ENCODE assay signal across 12 cellular contexts in the genomic region with DNA sequence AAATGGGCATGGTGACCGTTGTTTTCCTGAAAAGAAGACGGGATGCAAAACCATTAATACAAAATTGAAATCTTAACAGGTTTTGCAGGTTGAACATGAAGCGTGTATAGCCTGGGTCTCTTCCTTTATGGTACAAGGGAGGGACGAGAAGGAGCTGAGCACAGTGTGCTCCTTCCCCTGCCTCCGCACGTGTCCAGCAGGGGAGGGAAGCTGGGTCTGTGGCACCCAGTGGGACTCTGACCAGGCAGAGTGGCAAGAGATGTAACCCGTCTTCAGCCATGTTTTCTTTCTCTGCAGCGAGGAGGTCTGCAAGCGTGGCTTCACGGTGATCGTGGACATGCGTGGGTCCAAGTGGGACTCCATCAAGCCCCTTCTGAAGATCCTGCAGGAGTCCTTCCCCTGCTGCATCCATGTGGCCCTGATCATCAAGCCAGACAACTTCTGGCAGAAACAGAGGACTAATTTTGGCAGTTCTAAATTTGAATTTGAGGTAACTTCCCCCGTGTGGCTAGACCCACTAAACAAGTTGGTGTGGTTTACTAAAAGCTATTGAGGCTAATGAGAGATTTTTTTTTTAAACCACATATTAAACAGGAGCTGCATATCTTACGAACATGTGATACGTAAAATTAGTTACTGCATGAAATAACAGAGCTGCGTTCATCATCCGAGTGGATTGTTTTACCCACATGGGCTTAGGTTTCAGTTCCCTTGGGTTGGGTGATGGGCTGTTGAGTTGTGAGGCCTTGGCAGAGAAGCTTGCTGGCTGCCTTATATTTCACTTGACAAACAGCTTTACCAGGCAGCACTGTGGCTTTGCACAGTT.
A peak's percentile ranks its signal among the peaks of the same experiment; 100 is the strongest.
DNase-seq lines count a peak whose midpoint lies in the region; ATAC-seq and TF ChIP-seq lines count a peak whose summit lies in the region.
"Had no signal": no experiment of that assay in that cellular context is flagged by ENCODE, and none has a peak within 500 bp of the region (broad histone marks: within the 10 kb centered on the region; RNA-seq: fewer than 3 reads in every experiment).

No MANE protein-coding gene starts in this region.

- TF ChIP-seq POLR2A in transverse colon (IDR thresholded peaks at IDR 0.05), result no peak

- WGBS in transverse colon (ENCODE audit: low coverage in 1 of 2), 2 donors, result 88 to 98% methylated on average over 9 to 17 of the region's 17 CpGs

- H3K4me3 Mint-ChIP-seq in activated B cell treated with CpG ODN at 0.5 μM for 24 hours, result peak overlapping the region; percentile 54
- H3K4me3 Mint-ChIP-seq: CD8-positive, alpha-beta T cell had no signal

- peaks cover 35% of the 10 kb centered on the region for H3K4me1 Mint-ChIP-seq in activated B cell treated with CpG ODN at 0.5 μM for 24 hours

- intact Hi-C loops in activated B cell treated with CpG ODN at 0.5 μM for 24 hours (cut with micrococcal nuclease), result loop anchor here (1.0 to 2.0 kb wide), 4 partner anchors 16 to 275 kb away; no protein-coding TSS in a partner anchor
- intact Hi-C loops in transverse colon (cut with DNase I; ENCODE audit: low total_unique reads), result no loop called here

- POLR2A ChIA-PET in activated B cell treated with CpG ODN at 0.5 μM for 24 hours (lab: Charles Lee), result interaction anchor here (0.6 to 1.6 kb wide), 6 partner anchors 10 to 314 kb away, joined by 3 to 11 read pairs (median 4); no protein-coding TSS in a partner anchor

- peaks cover 0 to 6% (median under 1%) of the 10 kb centered on the region in 4 donors for H3K4me1 ChIP-seq in transverse colon

- H3K27ac Mint-ChIP-seq in activated B cell treated with CpG ODN at 0.5 μM for 24 hours, result peak overlapping the region; percentile 77
- H3K27ac Mint-ChIP-seq: CD8-positive, alpha-beta T cell had no signal

- H3K4me3 ChIP-seq in transverse colon, result no peak overlapping the region
- H3K4me3 ChIP-seq: cardiac muscle cell, stomach had no signal

- peaks cover 54% of the 10 kb centered on the region for H3K36me3 Mint-ChIP-seq in activated B cell treated with CpG ODN at 0.5 μM for 24 hours (ENCODE audit: low read depth)
- H3K36me3 Mint-ChIP-seq: CD8-positive, alpha-beta T cell had no signal

- no peaks in the 10 kb centered on the region for H3K27me3 Mint-ChIP-seq in activated B cell treated with CpG ODN at 0.5 μM for 24 hours

- no peaks in the 10 kb centered on the region for H3K27me3 ChIP-seq in transverse colon
- H3K27me3 ChIP-seq: cardiac muscle cell, stomach had no signal

- H3K9me3 ChIP-seq in transverse colon, result no peaks in the 10 kb centered on the region
- H3K9me3 ChIP-seq: stomach had no signal

- H3K9me3 Mint-ChIP-seq in activated B cell treated with CpG ODN at 0.5 μM for 24 hours, result no peaks in the 10 kb centered on the region
- H3K9me3 Mint-ChIP-seq: CD8-positive, alpha-beta T cell had no signal

- CTCF ChIA-PET in activated B cell treated with CpG ODN at 0.5 μM for 24 hours (lab: Charles Lee), result interaction anchor here (0.8 to 1.6 kb wide), 5 partner anchors 16 to 362 kb away, joined by 3 to 8 read pairs (median 4); no protein-coding TSS in a partner anchor

- no peak overlapping the region for H3K27ac ChIP-seq in transverse colon
- H3K27ac ChIP-seq: cardiac muscle cell had no signal

- peaks cover 0 to 11% (median 4%) of the 10 kb centered on the region in 4 donors for H3K36me3 ChIP-seq in transverse colon

- TF ChIP-seq CTCF in GM12873 (IDR thresholded peaks at IDR 0.05; ENCODE audit: insufficient read depth, low read depth, low read length, missing control alignments) (peak; percentile 4), activated B cell treated with CpG ODN at 0.5 μM for 24 hours (IDR thresholded peaks at IDR 0.05) (no peak), transverse colon (IDR thresholded peaks at IDR 0.05) (no peak)

- no peak for TF ChIP-seq EP300 in transverse colon (IDR thresholded peaks at IDR 0.05; ENCODE audit: low read depth)

- peak; percentile 26 for DNase-seq in activated B cell treated with CpG ODN at 0.5 μM for 24 hours
- DNase-seq in NCI-H1105 treated with DMSO at 0.1 percent for 48 hours (lab: John Stamatoyannopoulos, UW), result no peak
- no peak for DNase-seq in DMS53 treated with DMSO at 0.1 percent for 48 hours (lab: John Stamatoyannopoulos, UW; ENCODE audit: unreplicated experiment)
- no peak for DNase-seq in GDM1 (lab: John Stamatoyannopoulos, UW)
- no peak for DNase-seq in transverse colon
- DNase-seq: activated CD4-positive, alpha-beta T cell treated with anti-CD3 and anti-CD28 coated beads, Interleukin-2, amount 50 U/mL, for 48 hours; CD8-positive, alpha-beta T cell; stomach had no signal

- in situ Hi-C loops in transverse colon (cut with MboI; ENCODE audit: low pct_ligation_motif_present in 1 of 4, low pct_unique_long_range_greater_than_20kb in 1 of 4, low sequenced_read_pairs in 3 of 4), result loop anchor here in 3 of 4 donors (25.0 kb wide), 2 partner anchors 274 to 299 kb away; no protein-coding TSS in a partner anchor

- ATAC-seq in GM21360 (IDR thresholded peaks at IDR 0.05; ENCODE audit: unreplicated experiment) (peak; percentile 95), HG03108 (IDR thresholded peaks at IDR 0.05; ENCODE audit: unreplicated experiment) (peak; percentile 69), activated B cell treated with CpG ODN at 0.5 μM for 24 hours (ENCODE audit: low read depth) (peak; percentile 98)
- ATAC-seq: CD8-positive, alpha-beta T cell had no signal
